In the genomic region with DNA sequence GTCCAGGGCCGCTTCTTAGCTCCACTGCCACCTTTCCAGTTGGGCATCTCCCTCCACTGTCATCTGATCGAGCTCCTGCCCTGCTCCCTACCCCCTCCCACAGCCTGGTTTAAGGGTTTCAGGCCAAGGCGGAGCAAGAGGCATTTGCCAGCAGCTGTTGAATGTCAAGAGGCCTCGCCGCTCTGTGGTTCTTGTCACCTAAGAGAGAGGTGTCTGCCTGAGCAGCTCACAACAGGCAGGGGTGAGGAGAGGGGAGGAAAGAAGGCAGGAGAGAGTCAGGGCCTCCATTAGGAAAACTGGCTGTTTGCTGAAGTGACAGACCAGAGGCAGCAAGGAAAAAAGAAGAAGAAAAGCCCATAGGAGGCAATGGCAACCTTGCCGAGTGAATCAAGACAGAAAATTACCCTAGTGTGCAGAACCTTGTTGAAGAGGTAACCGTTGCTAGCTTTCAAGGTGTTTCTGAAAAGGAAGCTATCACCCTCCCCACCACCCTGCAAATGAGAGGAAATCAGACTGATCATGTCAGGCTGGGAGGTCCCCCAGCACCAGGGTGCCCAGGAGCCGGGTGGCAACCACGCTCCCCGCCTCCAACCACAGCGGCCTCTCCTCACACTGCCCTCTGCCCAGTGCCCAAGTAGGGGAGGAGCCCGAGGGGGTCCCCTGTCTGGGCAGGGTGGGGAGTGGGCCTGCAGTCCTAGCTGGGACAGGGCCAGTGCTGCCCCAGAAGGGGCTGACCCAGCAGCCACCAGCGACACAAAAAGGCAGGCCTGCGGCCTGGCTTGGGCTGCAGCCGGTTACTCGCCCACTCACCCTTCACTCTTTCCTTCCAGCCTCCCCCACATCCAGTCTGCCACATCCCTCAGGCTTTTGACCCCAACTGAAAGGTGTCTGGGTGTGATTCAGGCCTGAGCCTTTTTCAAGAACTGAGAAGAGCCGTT, we compare ENCODE assay signal across 8 cellular contexts. TPM values are rescaled to one million over a fixed set of nuclear protein-coding genes. Genes with fewer than 3 reads are reported as not detected.
DNase-seq lines count a peak whose midpoint lies in the region; ATAC-seq and TF ChIP-seq lines count a peak whose summit lies in the region.

No MANE protein-coding gene starts in this region.

- H3K4me1 Mint-ChIP-seq in WTC11 (peaks cover 96% of the 10 kb centered on the region), endodermal cell (peaks cover 88% of the 10 kb centered on the region)
- H3K4me1 Mint-ChIP-seq in stimulated activated memory B cell treated with anti-CD40 and anti-IgM and Interleukin-4, amounts not matched to agents 10 μg/mL and 1 μg/mL and 100 μg/mL, for 72 hours: peaks cover 34% of the 10 kb centered on the region

- DNase-seq in H7 (peak; percentile 62), WTC11 (ENCODE audit: low spot score) (no peak), endodermal cell (peak; percentile 86), putamen (ENCODE audit: low spot score) (no peak), NCI-H2107 (lab: John Stamatoyannopoulos, UW) (no peak)

- H3K27ac Mint-ChIP-seq in WTC11 (no peak overlapping the region), endodermal cell (no peak overlapping the region)
- no peak overlapping the region for H3K27ac Mint-ChIP-seq in stimulated activated memory B cell treated with anti-CD40 and anti-IgM and Interleukin-4, amounts not matched to agents 10 μg/mL and 1 μg/mL and 100 μg/mL, for 72 hours

- H3K36me3 ChIP-seq in H7 (replicated peaks; ENCODE audit: control insufficient read depth, insufficient read depth, low read length) (no peaks in the 10 kb centered on the region), endodermal cell (ENCODE audit: control insufficient read depth, insufficient read depth, low read length) (peaks cover 62% of the 10 kb centered on the region)

- H3K9me3 ChIP-seq in endodermal cell (ENCODE audit: control insufficient read depth, low read length): peaks cover 5% of the 10 kb centered on the region

- H3K27ac ChIP-seq in endodermal cell (ENCODE audit: low read depth, low read length): no peak overlapping the region

- peaks cover 36% of the 10 kb centered on the region for H3K4me1 ChIP-seq in endodermal cell (ENCODE audit: control insufficient read depth, insufficient read depth, low read length)

- H3K36me3 Mint-ChIP-seq in WTC11: no peaks in the 10 kb centered on the region
- H3K36me3 Mint-ChIP-seq in endodermal cell (ENCODE audit: low read depth): peaks cover 96% of the 10 kb centered on the region
- H3K36me3 Mint-ChIP-seq in stimulated activated memory B cell treated with anti-CD40 and anti-IgM and Interleukin-4, amounts not matched to agents 10 μg/mL and 1 μg/mL and 100 μg/mL, for 72 hours: no peaks in the 10 kb centered on the region

- WGBS in endodermal cell (ENCODE audit: insufficient coverage in 1 of 2, insufficient read length in 1 of 2), 2 experiments: 56% methylated on average over 2 to 17 of the region's 17 CpGs

- no peak for ATAC-seq in WTC11
- ATAC-seq in stimulated activated memory B cell treated with anti-CD40 and anti-IgM and Interleukin-4, amounts not matched to agents 10 μg/mL and 1 μg/mL and 100 μg/mL, for 72 hours: peak; percentile 39
- ATAC-seq in HG03521 (IDR thresholded peaks at IDR 0.05; ENCODE audit: unreplicated experiment): no peak
- ATAC-seq in HG02973 (IDR thresholded peaks at IDR 0.05; ENCODE audit: unreplicated experiment): no peak

- H3K9me3 Mint-ChIP-seq in WTC11 (no peaks in the 10 kb centered on the region), endodermal cell (no peaks in the 10 kb centered on the region)
- H3K9me3 Mint-ChIP-seq in stimulated activated memory B cell treated with anti-CD40 and anti-IgM and Interleukin-4, amounts not matched to agents 10 μg/mL and 1 μg/mL and 100 μg/mL, for 72 hours: no peaks in the 10 kb centered on the region

- TF ChIP-seq CTCF in WTC11 (IDR thresholded peaks at IDR 0.05): no peak
- TF ChIP-seq CTCF in endodermal cell (conservative IDR thresholded peaks at IDR 0.05): no peak

- H3K4me3 ChIP-seq in H7 (ENCODE audit: insufficient read depth, low read depth, low read length): no peak overlapping the region
- H3K4me3 ChIP-seq in endodermal cell (ENCODE audit: low read length): peak overlapping the region; percentile 74

- H3K27me3 ChIP-seq in H7 (ENCODE audit: control insufficient read depth, insufficient read depth, low read length) (peaks cover 62% of the 10 kb centered on the region), endodermal cell (ENCODE audit: control insufficient read depth, insufficient read depth, low read length, poor library complexity, severe bottlenecking) (peaks cover 37% of the 10 kb centered on the region)

- POLR2A ChIA-PET in WTC11 (lab: Charles Lee): interaction anchor here (0.9 to 1.6 kb wide), 2 partner anchors 11 to 14 kb away, joined by 5 to 6 read pairs; no protein-coding TSS in a partner anchor

- H3K4me3 Mint-ChIP-seq in WTC11 (peak overlapping the region; percentile 60), endodermal cell (peak overlapping the region; percentile 86)
- H3K4me3 Mint-ChIP-seq in stimulated activated memory B cell treated with anti-CD40 and anti-IgM and Interleukin-4, amounts not matched to agents 10 μg/mL and 1 μg/mL and 100 μg/mL, for 72 hours: no peak overlapping the region

- H3K9ac ChIP-seq in endodermal cell (ENCODE audit: extremely low read depth, low read length, poor library complexity, severe bottlenecking): no peak overlapping the region

- H3K27me3 Mint-ChIP-seq in WTC11 (ENCODE audit: low read depth): peaks cover 99% of the 10 kb centered on the region
- peaks cover 94% of the 10 kb centered on the region for H3K27me3 Mint-ChIP-seq in endodermal cell (ENCODE audit: insufficient read depth)
- peaks cover 89% of the 10 kb centered on the region for H3K27me3 Mint-ChIP-seq in stimulated activated memory B cell treated with anti-CD40 and anti-IgM and Interleukin-4, amounts not matched to agents 10 μg/mL and 1 μg/mL and 100 μg/mL, for 72 hours

- CTCF ChIA-PET in WTC11 (lab: Charles Lee): interaction anchor here (1.7 kb wide), 2 partner anchors 14 to 27 kb away, joined by 4 to 5 read pairs; no protein-coding TSS in a partner anchor

TF ChIP-seq in WTC11, 78 proteins besides CTCF, POLR2A, EP300 and RAD21:
- TF ChIP-seq ZNF232 (CRISPR knock-in tag; IDR thresholded peaks at IDR 0.05) (no peak), CBFB (CRISPR knock-in tag; IDR thresholded peaks at IDR 0.05; ENCODE audit: low read depth) (no peak), MLX (CRISPR knock-in tag; IDR thresholded peaks at IDR 0.05) (no peak), NR3C1 (CRISPR knock-in tag; conservative IDR thresholded peaks at IDR 0.05; ENCODE audit: low read depth) (no peak), TEAD4 (CRISPR knock-in tag; IDR thresholded peaks at IDR 0.05) (no peak), IRF1 (CRISPR knock-in tag; IDR thresholded peaks at IDR 0.05) (no peak), SMAD3 (CRISPR knock-in tag; IDR thresholded peaks at IDR 0.05; ENCODE audit: borderline replicate concordance) (no peak), ZNF396 (CRISPR knock-in tag; IDR thresholded peaks at IDR 0.05; ENCODE audit: borderline replicate concordance) (no peak)
- TF ChIP-seq, protein P1, sequence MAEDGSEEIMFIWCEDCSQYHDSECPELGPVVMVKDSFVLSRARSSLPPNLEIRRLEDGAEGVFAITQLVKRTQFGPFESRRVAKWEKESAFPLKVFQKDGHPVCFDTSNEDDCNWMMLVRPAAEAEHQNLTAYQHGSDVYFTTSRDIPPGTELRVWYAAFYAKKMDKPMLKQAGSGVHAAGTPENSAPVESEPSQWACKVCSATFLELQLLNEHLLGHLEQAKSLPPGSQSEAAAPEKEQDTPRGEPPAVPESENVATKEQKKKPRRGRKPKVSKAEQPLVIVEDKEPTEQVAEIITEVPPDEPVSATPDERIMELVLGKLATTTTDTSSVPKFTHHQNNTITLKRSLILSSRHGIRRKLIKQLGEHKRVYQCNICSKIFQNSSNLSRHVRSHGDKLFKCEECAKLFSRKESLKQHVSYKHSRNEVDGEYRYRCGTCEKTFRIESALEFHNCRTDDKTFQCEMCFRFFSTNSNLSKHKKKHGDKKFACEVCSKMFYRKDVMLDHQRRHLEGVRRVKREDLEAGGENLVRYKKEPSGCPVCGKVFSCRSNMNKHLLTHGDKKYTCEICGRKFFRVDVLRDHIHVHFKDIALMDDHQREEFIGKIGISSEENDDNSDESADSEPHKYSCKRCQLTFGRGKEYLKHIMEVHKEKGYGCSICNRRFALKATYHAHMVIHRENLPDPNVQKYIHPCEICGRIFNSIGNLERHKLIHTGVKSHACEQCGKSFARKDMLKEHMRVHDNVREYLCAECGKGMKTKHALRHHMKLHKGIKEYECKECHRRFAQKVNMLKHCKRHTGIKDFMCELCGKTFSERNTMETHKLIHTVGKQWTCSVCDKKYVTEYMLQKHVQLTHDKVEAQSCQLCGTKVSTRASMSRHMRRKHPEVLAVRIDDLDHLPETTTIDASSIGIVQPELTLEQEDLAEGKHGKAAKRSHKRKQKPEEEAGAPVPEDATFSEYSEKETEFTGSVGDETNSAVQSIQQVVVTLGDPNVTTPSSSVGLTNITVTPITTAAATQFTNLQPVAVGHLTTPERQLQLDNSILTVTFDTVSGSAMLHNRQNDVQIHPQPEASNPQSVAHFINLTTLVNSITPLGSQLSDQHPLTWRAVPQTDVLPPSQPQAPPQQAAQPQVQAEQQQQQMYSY (CRISPR knock-in tag; IDR thresholded peaks at IDR 0.05): no peak

RNA-seq across cellular contexts. Expression of gene GATA3, which starts 7.1 kb away (rescaled TPM):
- 0.11 and 1.1 TPM in 2 replicates for total RNA-seq in H7 (2014; rRNA removed; shearing (Covaris generic))
- 0.60 to 0.89 TPM (median 0.72 TPM) in 3 replicates for total RNA-seq in WTC11 (2021)
- total RNA-seq in endodermal cell: 100 to 1,000 TPM in 1 of 2 donors, 10 to 100 TPM in 1; 51.3 to 103 TPM
- 6.0 TPM for polyA plus RNA-seq in endodermal cell (2013, experiment 1 of 2)
- 6.7 TPM for polyA plus RNA-seq in endodermal cell (2013, experiment 2 of 2)

Comparison
In these comparisons a context has a peak if more than half of its experiments do, and no peak if none do; other contexts are left out.
1. DNase-seq: peak in H7 (single experiment) and endodermal cell (single experiment); none in WTC11 (single experiment), putamen (single experiment) and NCI-H2107 (single experiment).
2. RNA of gene GATA3, which starts 7.1 kb away (total RNA-seq): 51.3 to 103 TPM in endodermal cell; 0.11 to 1.1 TPM in H7 and 0.60 to 0.89 TPM in WTC11; every median in the first group is over 10 times any median in the second.